Comparison of ENCODE assay signal across 2 cellular contexts in the genomic region with DNA sequence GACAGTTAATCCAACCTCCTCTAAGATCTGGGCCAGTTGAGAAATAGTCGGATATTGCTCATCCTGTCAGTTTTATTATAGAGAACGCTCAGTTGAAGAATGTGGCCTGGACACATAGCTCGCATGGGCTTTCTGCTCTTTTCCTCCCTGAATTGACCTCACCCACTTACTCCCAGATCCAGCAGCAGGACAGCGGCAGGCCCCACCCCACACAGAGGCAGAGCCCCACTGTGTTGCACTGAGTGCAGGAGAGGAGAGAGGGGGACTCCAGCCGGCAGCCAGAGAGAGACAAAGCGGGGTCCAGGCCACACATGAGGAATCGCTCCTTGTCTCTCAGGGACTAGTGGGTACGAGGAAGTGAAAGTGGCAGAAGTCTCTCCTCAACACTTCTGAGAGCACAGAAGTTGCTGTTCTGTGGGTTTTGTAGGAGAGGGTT.
TF ChIP-seq lines count a peak whose summit lies in the region.

No MANE protein-coding gene starts in this region.

TF ChIP-seq in GM12878, 131 proteins besides CTCF, POLR2A, EP300 and RAD21 (continued from another document and continues in another):
- TF ChIP-seq, protein P1, sequence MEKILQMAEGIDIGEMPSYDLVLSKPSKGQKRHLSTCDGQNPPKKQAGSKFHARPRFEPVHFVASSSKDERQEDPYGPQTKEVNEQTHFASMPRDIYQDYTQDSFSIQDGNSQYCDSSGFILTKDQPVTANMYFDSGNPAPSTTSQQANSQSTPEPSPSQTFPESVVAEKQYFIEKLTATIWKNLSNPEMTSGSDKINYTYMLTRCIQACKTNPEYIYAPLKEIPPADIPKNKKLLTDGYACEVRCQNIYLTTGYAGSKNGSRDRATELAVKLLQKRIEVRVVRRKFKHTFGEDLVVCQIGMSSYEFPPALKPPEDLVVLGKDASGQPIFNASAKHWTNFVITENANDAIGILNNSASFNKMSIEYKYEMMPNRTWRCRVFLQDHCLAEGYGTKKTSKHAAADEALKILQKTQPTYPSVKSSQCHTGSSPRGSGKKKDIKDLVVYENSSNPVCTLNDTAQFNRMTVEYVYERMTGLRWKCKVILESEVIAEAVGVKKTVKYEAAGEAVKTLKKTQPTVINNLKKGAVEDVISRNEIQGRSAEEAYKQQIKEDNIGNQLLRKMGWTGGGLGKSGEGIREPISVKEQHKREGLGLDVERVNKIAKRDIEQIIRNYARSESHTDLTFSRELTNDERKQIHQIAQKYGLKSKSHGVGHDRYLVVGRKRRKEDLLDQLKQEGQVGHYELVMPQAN (conservative IDR thresholded peaks at IDR 0.05) = no peak
- TF ChIP-seq SMAD1 (IDR thresholded peaks at IDR 0.05; ENCODE audit: low read depth, partially characterized antibody) (no peak), ETV6 (conservative IDR thresholded peaks at IDR 0.05 in 1 of 2, IDR thresholded peaks at IDR 0.05 in 1 of 2; ENCODE audit: borderline replicate concordance in 1 of 2, low read depth in 1 of 2) (no peak), CHD4 (IDR thresholded peaks at IDR 0.05) (no peak), POLR2AphosphoS5 (IDR thresholded peaks at IDR 0.05; ENCODE audit: low read length) (no peak), HDGF (IDR thresholded peaks at IDR 0.05) (no peak), EED (IDR thresholded peaks at IDR 0.05; ENCODE audit: low read depth) (peak; percentile 81), MEF2A (IDR thresholded peaks at IDR 0.05; ENCODE audit: insufficient read depth, low read depth, low read length) (no peak), NFXL1 (IDR thresholded peaks at IDR 0.05; ENCODE audit: borderline replicate concordance) (no peak), POU2F2 (IDR thresholded peaks at IDR 0.05; ENCODE audit: borderline replicate concordance, low read depth, low read length) (no peak), NR2F1 (conservative IDR thresholded peaks at IDR 0.05) (no peak), TCF12 (IDR thresholded peaks at IDR 0.05; ENCODE audit: low read depth, low read length) (no peak), RBBP5 (conservative IDR thresholded peaks at IDR 0.05) (no peak), IKZF2 (IDR thresholded peaks at IDR 0.05) (peak; percentile 63 to 67; a peak in 2 of 4 replicates), RAD51 (IDR thresholded peaks at IDR 0.05) (no peak), SIN3A (IDR thresholded peaks at IDR 0.05; ENCODE audit: low read depth, low read length) (no peak)
- TF ChIP-seq, protein P2, sequence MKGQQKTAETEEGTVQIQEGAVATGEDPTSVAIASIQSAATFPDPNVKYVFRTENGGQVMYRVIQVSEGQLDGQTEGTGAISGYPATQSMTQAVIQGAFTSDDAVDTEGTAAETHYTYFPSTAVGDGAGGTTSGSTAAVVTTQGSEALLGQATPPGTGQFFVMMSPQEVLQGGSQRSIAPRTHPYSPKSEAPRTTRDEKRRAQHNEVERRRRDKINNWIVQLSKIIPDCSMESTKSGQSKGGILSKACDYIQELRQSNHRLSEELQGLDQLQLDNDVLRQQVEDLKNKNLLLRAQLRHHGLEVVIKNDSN (IDR thresholded peaks at IDR 0.05; ENCODE audit: borderline replicate concordance, extremely low read length, insufficient read depth, low read depth, low read length) = no peak
- TF ChIP-seq, protein P3, sequence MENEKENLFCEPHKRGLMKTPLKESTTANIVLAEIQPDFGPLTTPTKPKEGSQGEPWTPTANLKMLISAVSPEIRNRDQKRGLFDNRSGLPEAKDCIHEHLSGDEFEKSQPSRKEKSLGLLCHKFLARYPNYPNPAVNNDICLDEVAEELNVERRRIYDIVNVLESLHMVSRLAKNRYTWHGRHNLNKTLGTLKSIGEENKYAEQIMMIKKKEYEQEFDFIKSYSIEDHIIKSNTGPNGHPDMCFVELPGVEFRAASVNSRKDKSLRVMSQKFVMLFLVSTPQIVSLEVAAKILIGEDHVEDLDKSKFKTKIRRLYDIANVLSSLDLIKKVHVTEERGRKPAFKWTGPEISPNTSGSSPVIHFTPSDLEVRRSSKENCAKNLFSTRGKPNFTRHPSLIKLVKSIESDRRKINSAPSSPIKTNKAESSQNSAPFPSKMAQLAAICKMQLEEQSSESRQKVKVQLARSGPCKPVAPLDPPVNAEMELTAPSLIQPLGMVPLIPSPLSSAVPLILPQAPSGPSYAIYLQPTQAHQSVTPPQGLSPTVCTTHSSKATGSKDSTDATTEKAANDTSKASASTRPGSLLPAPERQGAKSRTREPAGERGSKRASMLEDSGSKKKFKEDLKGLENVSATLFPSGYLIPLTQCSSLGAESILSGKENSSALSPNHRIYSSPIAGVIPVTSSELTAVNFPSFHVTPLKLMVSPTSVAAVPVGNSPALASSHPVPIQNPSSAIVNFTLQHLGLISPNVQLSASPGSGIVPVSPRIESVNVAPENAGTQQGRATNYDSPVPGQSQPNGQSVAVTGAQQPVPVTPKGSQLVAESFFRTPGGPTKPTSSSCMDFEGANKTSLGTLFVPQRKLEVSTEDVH (IDR thresholded peaks at IDR 0.05; ENCODE audit: low read depth, partially characterized antibody) = no peak
- TF ChIP-seq, protein P4, sequence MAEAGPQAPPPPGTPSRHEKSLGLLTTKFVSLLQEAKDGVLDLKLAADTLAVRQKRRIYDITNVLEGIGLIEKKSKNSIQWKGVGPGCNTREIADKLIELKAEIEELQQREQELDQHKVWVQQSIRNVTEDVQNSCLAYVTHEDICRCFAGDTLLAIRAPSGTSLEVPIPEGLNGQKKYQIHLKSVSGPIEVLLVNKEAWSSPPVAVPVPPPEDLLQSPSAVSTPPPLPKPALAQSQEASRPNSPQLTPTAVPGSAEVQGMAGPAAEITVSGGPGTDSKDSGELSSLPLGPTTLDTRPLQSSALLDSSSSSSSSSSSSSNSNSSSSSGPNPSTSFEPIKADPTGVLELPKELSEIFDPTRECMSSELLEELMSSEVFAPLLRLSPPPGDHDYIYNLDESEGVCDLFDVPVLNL (IDR thresholded peaks at IDR 0.05; ENCODE audit: low read depth, low read length) = no peak
- TF ChIP-seq, protein P5, sequence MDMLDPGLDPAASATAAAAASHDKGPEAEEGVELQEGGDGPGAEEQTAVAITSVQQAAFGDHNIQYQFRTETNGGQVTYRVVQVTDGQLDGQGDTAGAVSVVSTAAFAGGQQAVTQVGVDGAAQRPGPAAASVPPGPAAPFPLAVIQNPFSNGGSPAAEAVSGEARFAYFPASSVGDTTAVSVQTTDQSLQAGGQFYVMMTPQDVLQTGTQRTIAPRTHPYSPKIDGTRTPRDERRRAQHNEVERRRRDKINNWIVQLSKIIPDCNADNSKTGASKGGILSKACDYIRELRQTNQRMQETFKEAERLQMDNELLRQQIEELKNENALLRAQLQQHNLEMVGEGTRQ (IDR thresholded peaks at IDR 0.05; ENCODE audit: borderline replicate concordance, low read depth, low read length) = no peak
- TF ChIP-seq, protein P6, sequence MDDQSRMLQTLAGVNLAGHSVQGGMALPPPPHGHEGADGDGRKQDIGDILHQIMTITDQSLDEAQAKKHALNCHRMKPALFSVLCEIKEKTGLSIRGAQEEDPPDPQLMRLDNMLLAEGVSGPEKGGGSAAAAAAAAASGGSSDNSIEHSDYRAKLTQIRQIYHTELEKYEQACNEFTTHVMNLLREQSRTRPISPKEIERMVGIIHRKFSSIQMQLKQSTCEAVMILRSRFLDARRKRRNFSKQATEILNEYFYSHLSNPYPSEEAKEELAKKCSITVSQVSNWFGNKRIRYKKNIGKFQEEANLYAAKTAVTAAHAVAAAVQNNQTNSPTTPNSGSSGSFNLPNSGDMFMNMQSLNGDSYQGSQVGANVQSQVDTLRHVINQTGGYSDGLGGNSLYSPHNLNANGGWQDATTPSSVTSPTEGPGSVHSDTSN (IDR thresholded peaks at IDR 0.05; ENCODE audit: insufficient replicate concordance, low read depth, low read length) = no peak

TF ChIP-seq in SK-N-SH treated with all-trans-retinoic acid at 6 μM for 48 hours, 23 proteins besides CTCF, POLR2A, EP300 and RAD21 (continued from another document):
- TF ChIP-seq, protein P7, sequence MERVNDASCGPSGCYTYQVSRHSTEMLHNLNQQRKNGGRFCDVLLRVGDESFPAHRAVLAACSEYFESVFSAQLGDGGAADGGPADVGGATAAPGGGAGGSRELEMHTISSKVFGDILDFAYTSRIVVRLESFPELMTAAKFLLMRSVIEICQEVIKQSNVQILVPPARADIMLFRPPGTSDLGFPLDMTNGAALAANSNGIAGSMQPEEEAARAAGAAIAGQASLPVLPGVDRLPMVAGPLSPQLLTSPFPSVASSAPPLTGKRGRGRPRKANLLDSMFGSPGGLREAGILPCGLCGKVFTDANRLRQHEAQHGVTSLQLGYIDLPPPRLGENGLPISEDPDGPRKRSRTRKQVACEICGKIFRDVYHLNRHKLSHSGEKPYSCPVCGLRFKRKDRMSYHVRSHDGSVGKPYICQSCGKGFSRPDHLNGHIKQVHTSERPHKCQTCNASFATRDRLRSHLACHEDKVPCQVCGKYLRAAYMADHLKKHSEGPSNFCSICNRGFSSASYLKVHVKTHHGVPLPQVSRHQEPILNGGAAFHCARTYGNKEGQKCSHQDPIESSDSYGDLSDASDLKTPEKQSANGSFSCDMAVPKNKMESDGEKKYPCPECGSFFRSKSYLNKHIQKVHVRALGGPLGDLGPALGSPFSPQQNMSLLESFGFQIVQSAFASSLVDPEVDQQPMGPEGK (CRISPR knock-in tag; IDR thresholded peaks at IDR 0.05; ENCODE audit: borderline replicate concordance) = no peak
- no peak for TF ChIP-seq PPARA (CRISPR knock-in tag; IDR thresholded peaks at IDR 0.05; ENCODE audit: borderline replicate concordance)
